Comparison of ENCODE assay signal across 8 cellular contexts in the genomic region with DNA sequence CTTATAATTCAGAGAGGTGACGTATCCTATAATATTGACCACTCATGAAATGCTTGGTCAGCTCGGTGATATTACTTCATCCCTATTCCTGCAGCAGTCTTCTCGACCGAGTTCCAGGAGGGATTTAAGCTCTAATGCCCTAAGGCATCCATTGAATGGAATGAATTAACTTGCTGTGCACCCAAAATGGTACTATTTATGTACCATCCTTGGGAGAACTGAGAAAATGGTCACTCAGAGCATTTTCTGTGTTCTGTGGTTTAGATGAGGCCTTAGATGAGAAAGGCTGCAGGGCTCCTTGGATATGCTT. TPM values are rescaled to one million over a fixed set of nuclear protein-coding genes. Genes with fewer than 3 reads are reported as not detected.
DNase-seq lines count a peak whose midpoint lies in the region; ATAC-seq, FAIRE-seq and TF ChIP-seq lines count a peak whose summit lies in the region.

No MANE protein-coding gene starts in this region.

- peaks cover 0 to 28% (median 3%) of the 10 kb centered on the region in 3 donors for H3K36me3 Mint-ChIP-seq in CD8-positive, alpha-beta memory T cell

- H3K27ac Mint-ChIP-seq in CD8-positive, alpha-beta memory T cell: peak overlapping the region; percentile 97 to 100 (median 100)

- peak overlapping the region; percentile 99 for H3K27ac ChIP-seq in CD8-positive, alpha-beta memory T cell (ENCODE audit: low read depth, low read length)
- H3K27ac ChIP-seq in Panc1 (ENCODE audit: low read length): peak overlapping the region; percentile 98
- H3K27ac ChIP-seq in ovary: peak overlapping the region; percentile 97 to 98

- peak overlapping the region; percentile 95 for H3K4me3 ChIP-seq in CD8-positive, alpha-beta memory T cell (ENCODE audit: low read length)
- H3K4me3 ChIP-seq in Panc1 (ENCODE audit: low read depth in 2 of 2, low read length in 2 of 2) (peak overlapping the region; percentile 92 to 100), epithelial cell of proximal tubule (ENCODE audit: low read depth, low read length) (peak overlapping the region; percentile 68), ovary (peak overlapping the region; percentile 64)

- TF ChIP-seq EP300 in ovary (IDR thresholded peaks at IDR 0.05): no peak

- WGBS in ovary, 3 donors: 0 to 1% (median 0%) methylated on average over 4 of the region's 4 CpGs

- intact Hi-C loops in Panc1 (cut with micrococcal nuclease; ENCODE audit: unreplicated experiment) (no loop called here), ovary (cut with DNase I) (loop anchor here in 1 of 4 donors (5.0 to 10.0 kb wide), 2 partner anchors 63 to 186 kb away; a partner anchor contains a TSS)

- H3K9me3 ChIP-seq in CD8-positive, alpha-beta memory T cell (ENCODE audit: low read length): no peaks in the 10 kb centered on the region
- H3K9me3 ChIP-seq in Panc1 (ENCODE audit: control insufficient read depth, insufficient read depth, low read depth, low read length) (no peaks in the 10 kb centered on the region), ovary (no peaks in the 10 kb centered on the region)

- H3K4me3 Mint-ChIP-seq in CD8-positive, alpha-beta memory T cell: peak overlapping the region; percentile 97 to 100 (median 99)

- DNase-seq in CD8-positive, alpha-beta memory T cell: no peak
- no peak for DNase-seq in Panc1 (ENCODE audit: low read depth, low spot score)
- no peak for DNase-seq in epithelial cell of proximal tubule (ENCODE audit: low read depth)
- DNase-seq in ovary: no peak
- DNase-seq in frontal cortex (ENCODE audit: low spot score in 2 of 2): no peak
- DNase-seq in stimulated activated CD4-positive, alpha-beta T cell treated with anti-CD3 and anti-CD28 coated beads, Interleukin-1b, Interleukin-23, amount 100 ng/mL, for 48 hours: no peak

- TF ChIP-seq POLR2A in ovary (IDR thresholded peaks at IDR 0.05): no peak

- in situ Hi-C loops in Panc1 (cut with HindIII; ENCODE audit: low pct_unique_long_range_greater_than_20kb, low sequenced_read_pairs): no loop called here

- ATAC-seq in Panc1: no peak
- no peak for ATAC-seq in HG02885 (IDR thresholded peaks at IDR 0.05; ENCODE audit: poor library complexity, unreplicated experiment)
- ATAC-seq in GM21723 (IDR thresholded peaks at IDR 0.05; ENCODE audit: unreplicated experiment): no peak

- H3K27me3 Mint-ChIP-seq in CD8-positive, alpha-beta memory T cell: no peaks in the 10 kb centered on the region

- CTCF ChIA-PET in CD8-positive, alpha-beta memory T cell (lab: Charles Lee): interaction anchor here (0.7 to 5.1 kb wide), 8 partner anchors 25 to 186 kb away, joined by 3 to 27 read pairs (median 4); a partner anchor contains a TSS
- CTCF ChIA-PET in Panc1 (lab: Charles Lee): interaction anchor here (0.7 kb wide), 1 partner anchor 157 kb away, joined by 4 read pairs; no protein-coding TSS in a partner anchor

- FAIRE-seq in frontal cortex (lab: Jason Lieb, UNC): no peak

- POLR2A ChIA-PET in CD8-positive, alpha-beta memory T cell (lab: Charles Lee): interaction anchor here (1.2 to 4.5 kb wide), 4 partner anchors 47 to 387 kb away, joined by 9 to 28 read pairs (median 9); a partner anchor contains a TSS
- POLR2A ChIA-PET in Panc1 (lab: Charles Lee): interaction anchor here (0.6 kb wide), 3 partner anchors 47 to 390 kb away, joined by 3 to 8 read pairs (median 5); no protein-coding TSS in a partner anchor

- TF ChIP-seq CTCF in Panc1 (IDR thresholded peaks at IDR 0.05) (no peak), epithelial cell of proximal tubule (conservative IDR thresholded peaks at IDR 0.05; ENCODE audit: low read depth, low read length) (no peak), ovary (IDR thresholded peaks at IDR 0.05) (no peak)

- H3K4me1 ChIP-seq in CD8-positive, alpha-beta memory T cell (ENCODE audit: insufficient read depth, low read length): peaks cover 34% of the 10 kb centered on the region
- H3K4me1 ChIP-seq in Panc1 (ENCODE audit: control insufficient read depth, insufficient read depth, low read length): peaks cover 26% of the 10 kb centered on the region
- H3K4me1 ChIP-seq in ovary (ENCODE audit: insufficient read depth): peaks cover 7% of the 10 kb centered on the region

- peaks cover 40 to 60% (median 56%) of the 10 kb centered on the region in 3 donors for H3K4me1 Mint-ChIP-seq in CD8-positive, alpha-beta memory T cell

- H3K9me3 Mint-ChIP-seq in CD8-positive, alpha-beta memory T cell: no peaks in the 10 kb centered on the region

- H3K36me3 ChIP-seq in CD8-positive, alpha-beta memory T cell (ENCODE audit: insufficient read depth, low read length): no peaks in the 10 kb centered on the region
- peaks cover 3% of the 10 kb centered on the region; the same call in 1 of the 2 replicates for H3K36me3 ChIP-seq in Panc1 (ENCODE audit: control insufficient read depth, insufficient read depth, low read length)
- no peaks in the 10 kb centered on the region for H3K36me3 ChIP-seq in ovary

- BruUV-seq in Panc1 (replicated peaks; lab: Mats Ljungman, UMichigan): TSS peak; percentile 83

- no peaks in the 10 kb centered on the region for H3K27me3 ChIP-seq in CD8-positive, alpha-beta memory T cell (ENCODE audit: insufficient read depth, low read length, poor library complexity, severe bottlenecking)
- no peaks in the 10 kb centered on the region for H3K27me3 ChIP-seq in Panc1 (ENCODE audit: control insufficient read depth, insufficient read depth, low read length)
- no peaks in the 10 kb centered on the region for H3K27me3 ChIP-seq in ovary

RNA-seq across cellular contexts. Expression of a gene that starts 0.6 kb away (rescaled TPM):
- 10 to 100 TPM; 50.9 to 56.7 TPM for total RNA-seq in CD8-positive, alpha-beta memory T cell
- 50.0 TPM for polyA plus RNA-seq in CD8-positive, alpha-beta memory T cell
- total RNA-seq in Panc1 (2021; ENCODE audit: unreplicated experiment) (52.0 TPM), epithelial cell of proximal tubule (40.9 and 53.7 TPM in 2 replicates), ovary (10 to 100 TPM; 34.1 to 58.3 (median 46.1) TPM), frontal cortex (137 TPM)
- 22.0 TPM for polyA plus RNA-seq in Panc1 (2012; ENCODE audit: insufficient read length)
- 10 to 100 TPM; 28.8 to 32.2 TPM for polyA plus RNA-seq in ovary

RNA-seq across cellular contexts. Expression of a gene that starts 47.0 kb away (rescaled TPM):
- 10 to 100 TPM; 95.8 to 98.3 TPM for total RNA-seq in CD8-positive, alpha-beta memory T cell
- polyA plus RNA-seq in CD8-positive, alpha-beta memory T cell: 105 TPM
- total RNA-seq in Panc1 (2021; ENCODE audit: unreplicated experiment) (62.2 TPM), epithelial cell of proximal tubule (107 and 124 TPM in 2 replicates), ovary (10 to 100 TPM in 5 of 7 donors, 1 to 10 TPM in 2; 5.5 to 28.1 (median 11.3) TPM), frontal cortex (2.9 TPM)
- polyA plus RNA-seq in Panc1 (2012; ENCODE audit: insufficient read length): 49.9 TPM
- polyA plus RNA-seq in ovary: 10 to 100 TPM; 11.8 to 35.1 TPM
